1 cellular context compared by ENCODE assay signal in genomic region chr2:48347712-48348111, GRCh38.
TF ChIP-seq lines count a peak whose summit lies in the region.

No MANE protein-coding gene starts in this region.

TF ChIP-seq in GM12878, 131 proteins besides CTCF, POLR2A, EP300 and RAD21 (continued from another document):
- TF ChIP-seq NBN (IDR thresholded peaks at IDR 0.05) (peak; percentile 54; the same call in 1 of the 2 replicates), RELB (IDR thresholded peaks at IDR 0.05; ENCODE audit: low read depth) (peak; percentile 58), ZNF592 (IDR thresholded peaks at IDR 0.05) (no peak), ASH2L (IDR thresholded peaks at IDR 0.05; ENCODE audit: borderline replicate concordance, low read depth) (no peak), JUND (IDR thresholded peaks at IDR 0.05; ENCODE audit: low read depth, low read length) (no peak), POLR2AphosphoS5 (IDR thresholded peaks at IDR 0.05; ENCODE audit: low read length) (no peak), JUNB (IDR thresholded peaks at IDR 0.05) (no peak), ZNF24 (IDR thresholded peaks at IDR 0.05) (0 out of 2 replicates have a peak, but pooled peaks have one; percentile 22), ZNF274 (IDR thresholded peaks at IDR 0.05; ENCODE audit: insufficient read depth, insufficient read length) (no peak), FOXM1 (IDR thresholded peaks at IDR 0.05; ENCODE audit: low read depth, low read length) (no peak), CBX5 (IDR thresholded peaks at IDR 0.05; ENCODE audit: low read depth) (peak; percentile 100), BCLAF1 (IDR thresholded peaks at IDR 0.05) (no peak), CHD4 (IDR thresholded peaks at IDR 0.05) (no peak), GABPA (IDR thresholded peaks at IDR 0.05; ENCODE audit: low read depth) (no peak), IRF3 (IDR thresholded peaks at IDR 0.05) (no peak), RAD51 (IDR thresholded peaks at IDR 0.05) (no peak), ATF7 (IDR thresholded peaks at IDR 0.05; ENCODE audit: low read depth) (peak; percentile 35; the same call in 1 of the 2 replicates), CREB1 (IDR thresholded peaks at IDR 0.05; ENCODE audit: low read depth) (no peak), NFIC (IDR thresholded peaks at IDR 0.05; ENCODE audit: low read depth, low read length) (peak; percentile 23; the same call in 1 of the 2 replicates), ZZZ3 (IDR thresholded peaks at IDR 0.05; ENCODE audit: control insufficient read depth, insufficient read length, low read depth) (no peak), USF1 (IDR thresholded peaks at IDR 0.05; ENCODE audit: borderline replicate concordance, extremely low read length, insufficient read depth, low read depth, low read length) (no peak), REST (IDR thresholded peaks at IDR 0.05; ENCODE audit: low read depth, low read length) (no peak), TARDBP (IDR thresholded peaks at IDR 0.05; ENCODE audit: borderline replicate concordance) (no peak), KLF5 (IDR thresholded peaks at IDR 0.05; ENCODE audit: partially characterized antibody) (no peak), SREBF1 (IDR thresholded peaks at IDR 0.05; ENCODE audit: low read length) (no peak), ZBTB40 (IDR thresholded peaks at IDR 0.05; ENCODE audit: borderline replicate concordance) (no peak)
